ENCODE assay signal across 27 cellular contexts in genomic region chrX:148288451-148288850, GRCh38.
"Had no signal": no experiment of that assay in that cellular context is flagged by ENCODE, and none has a peak within 500 bp of the region (broad histone marks: within the 10 kb centered on the region; RNA-seq: fewer than 3 reads in every experiment).

No MANE protein-coding gene starts in this region.

- H3K4me1 ChIP-seq: left lung, neural progenitor cell, right atrium auricular region, right lobe of liver, tibial nerve, uterus had no signal

- H3K9me3 ChIP-seq: left lung, neutrophil, ovary, right atrium auricular region, right lobe of liver, tibial nerve, uterus had no signal

- ATAC-seq: left colon; left lung; natural killer cell; right lobe of liver; stimulated activated memory B cell treated with anti-CD40 and anti-IgM and Interleukin-4, amounts not matched to agents 10 μg/mL and 1 μg/mL and 100 μg/mL, for 72 hours; stimulated activated naive CD8-positive, alpha-beta T cell treated with anti-CD3 and anti-CD28 coated beads, Interleukin-15, amount 100 ng/mL, for 72 hours had no signal

- DNase-seq: hippocampal formation; immature natural killer cell; kidney; left colon; left lung; mesendoderm; naive B cell; natural killer cell; nephron progenitor cell; occipital lobe; ovary; right lobe of liver; stimulated activated CD4-positive, alpha-beta T cell treated with anti-CD3 and anti-CD28 coated beads, Interleukin-1b, Interleukin-23, amount 100 ng/mL, for 48 hours; stimulated activated CD4-positive, alpha-beta T cell treated with anti-CD3 and anti-CD28 coated beads, Interleukin-2, amount 100 ng/mL, for 48 hours; stimulated activated CD4-positive, alpha-beta T cell treated with anti-CD3 and anti-CD28 coated beads, Interleukin-4, amount 100 ng/mL, for 4 hours; stimulated activated CD8-positive, alpha-beta memory T cell treated with anti-CD3 and anti-CD28 coated beads, Interleukin-4, amount 100 ng/mL, for 48 hours; stimulated activated naive CD4-positive, alpha-beta T cell treated with Interleukin-2 at 50 U/mL for 16 hours; stimulated activated naive CD8-positive, alpha-beta T cell treated with anti-CD3 and anti-CD28 coated beads, Interleukin-15, amount 100 ng/mL, for 72 hours; substantia nigra; uterus had no signal

- H3K36me3 ChIP-seq: left lung, neural progenitor cell, neutrophil, ovary, right atrium auricular region, right lobe of liver, tibial nerve, uterus had no signal

- H3K27me3 ChIP-seq: left lung, neural progenitor cell, neutrophil, ovary, right atrium auricular region, right lobe of liver, tibial nerve, uterus had no signal

- H3K4me3 ChIP-seq: left lung, lung, neural progenitor cell, ovary, right atrium auricular region, right lobe of liver, smooth muscle cell, tibial nerve, uterus had no signal

- H3K27ac ChIP-seq: left lung, neural progenitor cell, neutrophil, ovary, right atrium auricular region, right lobe of liver, tibial nerve, uterus had no signal
